Comparison of ENCODE assay signal across 8 cellular contexts in genomic region chr10:30422981-30423654, GRCh38. TPM values are rescaled to one million over a fixed set of nuclear protein-coding genes. Genes with fewer than 3 reads are reported as not detected.
DNase-seq lines count a peak whose midpoint lies in the region; ATAC-seq and TF ChIP-seq lines count a peak whose summit lies in the region.

No MANE protein-coding gene starts in this region.

- no peak overlapping the region for H3K4me3 Mint-ChIP-seq in activated T-cell treated with anti-CD3 and anti-CD28 coated beads, Interleukin-2, amount 50 U/mL, for 24 hours

- DNase-seq in GM23248 = peak; percentile 72
- DNase-seq in RWPE1 (ENCODE audit: low spot score) = peak; percentile 70
- peak; percentile 96 for DNase-seq in renal cortical epithelial cell (ENCODE audit: low read depth)
- DNase-seq in SKM-1 (lab: John Stamatoyannopoulos, UW; ENCODE audit: unreplicated experiment) = no peak
- DNase-seq in activated T-cell treated with anti-CD3 and anti-CD28 coated beads, Interleukin-2, amount 50 U/mL, for 24 hours = no peak

- H3K27me3 Mint-ChIP-seq in activated T-cell treated with anti-CD3 and anti-CD28 coated beads, Interleukin-2, amount 50 U/mL, for 24 hours = no peaks in the 10 kb centered on the region

- WGBS in GM23248 (ENCODE audit: low coverage in 1 of 2, low lambda C conversion rate in 2 of 2, missing lambda C conversion rate in 2 of 2), 2 experiments = 53 to 62% methylated on average over 8 of the region's 8 CpGs
- 46 to 55% methylated on average over 4 to 6 of the region's 8 CpGs for WGBS in gastroesophageal sphincter (ENCODE audit: low coverage in 1 of 2), 2 donors

- no peaks in the 10 kb centered on the region for H4K20me1 ChIP-seq in GM23248 (ENCODE audit: insufficient read depth)

- H3K4me1 ChIP-seq in GM23248 (ENCODE audit: insufficient read depth) (peaks cover 14% of the 10 kb centered on the region), gastroesophageal sphincter (peaks cover 0 to 26% (median 13%) of the 10 kb centered on the region in 3 donors)

- H3K36me3 Mint-ChIP-seq in activated T-cell treated with anti-CD3 and anti-CD28 coated beads, Interleukin-2, amount 50 U/mL, for 24 hours (ENCODE audit: low read depth) = no peaks in the 10 kb centered on the region

- ATAC-seq in gastroesophageal sphincter (peak; percentile 71), GM19452 (IDR thresholded peaks at IDR 0.05; ENCODE audit: unreplicated experiment) (no peak), GM19455 (IDR thresholded peaks at IDR 0.05; ENCODE audit: unreplicated experiment) (no peak)

- no peak overlapping the region for H3K9ac ChIP-seq in GM23248

- H3K9me3 Mint-ChIP-seq in activated T-cell treated with anti-CD3 and anti-CD28 coated beads, Interleukin-2, amount 50 U/mL, for 24 hours = no peaks in the 10 kb centered on the region

- peak overlapping the region; percentile 32 for H3K27ac ChIP-seq in GM23248
- peak overlapping the region; percentile 86 for H3K27ac ChIP-seq in RWPE1
- peak overlapping the region in 3 of 4 donors; percentile 56 to 74 (median 66) for H3K27ac ChIP-seq in gastroesophageal sphincter

- H3K27me3 ChIP-seq in GM23248 (replicated peaks; ENCODE audit: insufficient read depth) (no peaks in the 10 kb centered on the region), gastroesophageal sphincter (no peaks in the 10 kb centered on the region)

- no peak for TF ChIP-seq CTCF in RWPE1 (conservative IDR thresholded peaks at IDR 0.05; ENCODE audit: low read depth)
- TF ChIP-seq CTCF in gastroesophageal sphincter (IDR thresholded peaks at IDR 0.05) = no peak

- H2AFZ ChIP-seq in GM23248 = peak overlapping the region; percentile 73

- CTCF ChIA-PET in RWPE1 (lab: Yijun Ruan, JAX) = no interaction called here

- H3K4me2 ChIP-seq in GM23248 (ENCODE audit: unreplicated experiment) = peak overlapping the region; percentile 44

- no peak for TF ChIP-seq EP300 in gastroesophageal sphincter (IDR thresholded peaks at IDR 0.05)

- H3F3A ChIP-seq in GM23248 (ENCODE audit: insufficient read depth) = peaks cover 4% of the 10 kb centered on the region; the same call in 1 of the 2 replicates

- H3K4me3 ChIP-seq in GM23248 (no peak overlapping the region), gastroesophageal sphincter (no peak overlapping the region)

- no peak for TF ChIP-seq POLR2A in gastroesophageal sphincter (IDR thresholded peaks at IDR 0.05)

- no peak overlapping the region for H3K27ac Mint-ChIP-seq in activated T-cell treated with anti-CD3 and anti-CD28 coated beads, Interleukin-2, amount 50 U/mL, for 24 hours

- POLR2A ChIA-PET in RWPE1 (lab: Yijun Ruan, JAX; ENCODE audit: low non-redundant PET) = no interaction called here

- H3K9me3 ChIP-seq in GM23248 (ENCODE audit: low read depth) (no peaks in the 10 kb centered on the region), gastroesophageal sphincter (no peaks in the 10 kb centered on the region)

- H3K36me3 ChIP-seq in GM23248 (ENCODE audit: low read depth) (no peaks in the 10 kb centered on the region), gastroesophageal sphincter (no peaks in the 10 kb centered on the region)

- in situ Hi-C loops in GM23248 (cut with MboI) = no loop called here

- peaks cover 36% of the 10 kb centered on the region for H3K4me1 Mint-ChIP-seq in activated T-cell treated with anti-CD3 and anti-CD28 coated beads, Interleukin-2, amount 50 U/mL, for 24 hours (ENCODE audit: low read depth)

- no peaks in the 10 kb centered on the region for H3K9me2 ChIP-seq in GM23248 (ENCODE audit: insufficient read depth)

- no peaks in the 10 kb centered on the region for H3K79me2 ChIP-seq in GM23248 (ENCODE audit: insufficient read depth)

RNA-seq across cellular contexts. Expression of gene MAP3K8, which starts 10.9 kb away (rescaled TPM):
- 3.7 and 8.5 TPM in 2 replicates for total RNA-seq in GM23248 (2014; rRNA removed; shearing (Covaris generic))
- 4.8 and 4.9 TPM in 2 replicates for polyA plus RNA-seq in GM23248 (2016; fragmentation: Nextera tagmentation; extraction: Ambion mirVana)
- 10 to 100 TPM; 18.4 to 63.8 (median 28.5) TPM for total RNA-seq in gastroesophageal sphincter
- 2.1 and 10.9 TPM in 2 replicates for total RNA-seq in renal cortical epithelial cell

Comparison
In these comparisons a context has a peak if more than half of its experiments do, and no peak if none do; other contexts are left out.
1. DNase-seq: peak in GM23248 (single experiment), RWPE1 (single experiment) and renal cortical epithelial cell (single experiment); none in SKM-1 (single experiment) and activated T-cell treated with anti-CD3 and anti-CD28 coated beads, Interleukin-2, amount 50 U/mL, for 24 hours (single experiment).
2. H3K27ac ChIP-seq: peak in every context shown above with its lines; median percentile 86 in RWPE1; 66 in gastroesophageal sphincter; 32 in GM23248.